1 cellular context compared by ENCODE assay signal in the genomic region with DNA sequence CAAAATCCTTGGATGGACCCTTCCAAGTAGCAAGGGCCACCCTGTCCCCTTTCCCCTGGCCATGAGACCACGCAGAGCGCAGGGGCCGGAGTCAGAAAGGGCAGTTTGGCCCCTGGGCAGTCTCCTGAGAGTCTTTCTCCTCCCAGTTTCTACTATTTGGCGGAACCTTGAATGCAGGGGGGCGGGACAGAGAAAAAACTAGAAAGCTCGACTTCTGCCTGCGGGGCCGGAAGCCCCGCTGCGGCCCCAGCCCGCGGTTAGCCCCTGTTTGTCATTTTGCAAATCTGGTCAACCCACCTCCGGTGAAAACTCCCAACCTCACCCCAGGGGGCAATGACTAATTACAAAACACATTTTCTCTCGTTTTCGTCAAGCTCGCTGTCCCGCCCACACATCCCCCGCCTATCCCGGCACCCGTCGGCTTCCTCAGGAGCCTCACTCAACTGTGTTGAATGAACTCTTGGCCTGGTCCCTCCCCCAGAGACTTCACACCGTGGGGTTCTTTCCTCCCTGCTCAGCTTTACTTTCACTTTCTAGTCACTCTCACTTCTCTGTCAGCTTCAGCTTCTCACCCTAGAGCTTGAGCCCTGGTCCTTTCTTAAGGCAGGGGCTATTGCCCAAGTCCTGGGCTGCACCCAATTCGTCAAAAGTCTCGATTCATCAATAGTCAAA.
TF ChIP-seq lines count a peak whose summit lies in the region.

No MANE protein-coding gene starts in this region.

TF ChIP-seq in K562, 482 proteins besides CTCF, POLR2A, EP300 and RAD21 (continued from another document and continues in another):
- TF ChIP-seq, protein P1, sequence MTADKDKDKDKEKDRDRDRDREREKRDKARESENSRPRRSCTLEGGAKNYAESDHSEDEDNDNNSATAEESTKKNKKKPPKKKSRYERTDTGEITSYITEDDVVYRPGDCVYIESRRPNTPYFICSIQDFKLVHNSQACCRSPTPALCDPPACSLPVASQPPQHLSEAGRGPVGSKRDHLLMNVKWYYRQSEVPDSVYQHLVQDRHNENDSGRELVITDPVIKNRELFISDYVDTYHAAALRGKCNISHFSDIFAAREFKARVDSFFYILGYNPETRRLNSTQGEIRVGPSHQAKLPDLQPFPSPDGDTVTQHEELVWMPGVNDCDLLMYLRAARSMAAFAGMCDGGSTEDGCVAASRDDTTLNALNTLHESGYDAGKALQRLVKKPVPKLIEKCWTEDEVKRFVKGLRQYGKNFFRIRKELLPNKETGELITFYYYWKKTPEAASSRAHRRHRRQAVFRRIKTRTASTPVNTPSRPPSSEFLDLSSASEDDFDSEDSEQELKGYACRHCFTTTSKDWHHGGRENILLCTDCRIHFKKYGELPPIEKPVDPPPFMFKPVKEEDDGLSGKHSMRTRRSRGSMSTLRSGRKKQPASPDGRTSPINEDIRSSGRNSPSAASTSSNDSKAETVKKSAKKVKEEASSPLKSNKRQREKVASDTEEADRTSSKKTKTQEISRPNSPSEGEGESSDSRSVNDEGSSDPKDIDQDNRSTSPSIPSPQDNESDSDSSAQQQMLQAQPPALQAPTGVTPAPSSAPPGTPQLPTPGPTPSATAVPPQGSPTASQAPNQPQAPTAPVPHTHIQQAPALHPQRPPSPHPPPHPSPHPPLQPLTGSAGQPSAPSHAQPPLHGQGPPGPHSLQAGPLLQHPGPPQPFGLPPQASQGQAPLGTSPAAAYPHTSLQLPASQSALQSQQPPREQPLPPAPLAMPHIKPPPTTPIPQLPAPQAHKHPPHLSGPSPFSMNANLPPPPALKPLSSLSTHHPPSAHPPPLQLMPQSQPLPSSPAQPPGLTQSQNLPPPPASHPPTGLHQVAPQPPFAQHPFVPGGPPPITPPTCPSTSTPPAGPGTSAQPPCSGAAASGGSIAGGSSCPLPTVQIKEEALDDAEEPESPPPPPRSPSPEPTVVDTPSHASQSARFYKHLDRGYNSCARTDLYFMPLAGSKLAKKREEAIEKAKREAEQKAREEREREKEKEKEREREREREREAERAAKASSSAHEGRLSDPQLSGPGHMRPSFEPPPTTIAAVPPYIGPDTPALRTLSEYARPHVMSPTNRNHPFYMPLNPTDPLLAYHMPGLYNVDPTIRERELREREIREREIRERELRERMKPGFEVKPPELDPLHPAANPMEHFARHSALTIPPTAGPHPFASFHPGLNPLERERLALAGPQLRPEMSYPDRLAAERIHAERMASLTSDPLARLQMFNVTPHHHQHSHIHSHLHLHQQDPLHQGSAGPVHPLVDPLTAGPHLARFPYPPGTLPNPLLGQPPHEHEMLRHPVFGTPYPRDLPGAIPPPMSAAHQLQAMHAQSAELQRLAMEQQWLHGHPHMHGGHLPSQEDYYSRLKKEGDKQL (CRISPR knock-in tag; IDR thresholded peaks at IDR 0.05; ENCODE audit: borderline replicate concordance) = no peak
- TF ChIP-seq KHSRP (IDR thresholded peaks at IDR 0.05) (no peak), POLR2AphosphoS2 (IDR thresholded peaks at IDR 0.05; ENCODE audit: low read length) (no peak), ZNF77 (CRISPR knock-in tag; IDR thresholded peaks at IDR 0.05) (no peak), NR2F6 (CRISPR knock-in tag; IDR thresholded peaks at IDR 0.05) (no peak), GATAD2B (IDR thresholded peaks at IDR 0.05; ENCODE audit: borderline replicate concordance) (no peak), TAF1 (IDR thresholded peaks at IDR 0.05; ENCODE audit: control insufficient read depth, extremely low read depth, insufficient read depth, low read length, severe bottlenecking) (peak; percentile 17), PYGO2 (tag; IDR thresholded peaks at IDR 0.05) (no peak), ZNF121 (CRISPR knock-in tag; conservative IDR thresholded peaks at IDR 0.05) (no peak), FOSL1 (tag; conservative IDR thresholded peaks at IDR 0.05) (peak; percentile 81), EHMT2 (IDR thresholded peaks at IDR 0.05) (no peak), ZNF12 (CRISPR knock-in tag; IDR thresholded peaks at IDR 0.05) (no peak), HDAC8 (tag; IDR thresholded peaks at IDR 0.05) (no peak), ESRRB (CRISPR knock-in tag; IDR thresholded peaks at IDR 0.05; ENCODE audit: borderline replicate concordance) (no peak), KLF16 (IDR thresholded peaks at IDR 0.05) (peak; percentile 66; the same call in 1 of the 2 replicates), CTBP1 (IDR thresholded peaks at IDR 0.05; ENCODE audit: borderline replicate concordance) (peak; percentile 23; the same call in 1 of the 2 replicates), MAFK (IDR thresholded peaks at IDR 0.05; ENCODE audit: low read length) (no peak), CBFA2T3 (IDR thresholded peaks at IDR 0.05) (peak; percentile 58), KLF1 (tag; IDR thresholded peaks at IDR 0.05) (no peak), MECOM (CRISPR knock-in tag; IDR thresholded peaks at IDR 0.05) (no peak), HDAC2 (IDR thresholded peaks at IDR 0.05) (0 out of 2 replicates have a peak, but pooled peaks have one; percentile 65), GATA2 (CRISPR knock-in tag; IDR thresholded peaks at IDR 0.05) (no peak), BRD4 (IDR thresholded peaks at IDR 0.05) (no peak; the same call in 1 of the 2 replicates), ZKSCAN1 (IDR thresholded peaks at IDR 0.05; ENCODE audit: low read depth, low read length) (no peak), ZFX (CRISPR knock-in tag; IDR thresholded peaks at IDR 0.05) (peak; percentile 51; the same call in 1 of the 2 replicates), ZEB2 (IDR thresholded peaks at IDR 0.05) (no peak), ZNF408 (CRISPR knock-in tag; IDR thresholded peaks at IDR 0.05; ENCODE audit: low read depth) (no peak), ADNP (tag; IDR thresholded peaks at IDR 0.05) (no peak), GABPA (tag; conservative IDR thresholded peaks at IDR 0.05; ENCODE audit: low read depth) (peak; percentile 77), RBBP5 (IDR thresholded peaks at IDR 0.05; ENCODE audit: borderline replicate concordance, insufficient read depth, low read length, poor library complexity, severe bottlenecking) (peak; percentile 51), SMARCB1 (IDR thresholded peaks at IDR 0.05; ENCODE audit: insufficient read length, low read depth) (no peak), MED1 (CRISPR knock-in tag; IDR thresholded peaks at IDR 0.05; ENCODE audit: borderline replicate concordance) (no peak), IFI16 (CRISPR knock-in tag; IDR thresholded peaks at IDR 0.05) (no peak), TCF7L2 (IDR thresholded peaks at IDR 0.05; ENCODE audit: low read depth, low read length) (no peak), ZNF354B (CRISPR knock-in tag; IDR thresholded peaks at IDR 0.05) (no peak), POLR2G (IDR thresholded peaks at IDR 0.05; ENCODE audit: low read depth, low read length) (peak; percentile 47; the same call in 1 of the 2 replicates), ARNT (IDR thresholded peaks at IDR 0.05) (no peak), ATF1 (CRISPR knock-in tag; IDR thresholded peaks at IDR 0.05) (no peak), ATF1 (tag; IDR thresholded peaks at IDR 0.05) (peak; percentile 47)
- TF ChIP-seq, protein P2, sequence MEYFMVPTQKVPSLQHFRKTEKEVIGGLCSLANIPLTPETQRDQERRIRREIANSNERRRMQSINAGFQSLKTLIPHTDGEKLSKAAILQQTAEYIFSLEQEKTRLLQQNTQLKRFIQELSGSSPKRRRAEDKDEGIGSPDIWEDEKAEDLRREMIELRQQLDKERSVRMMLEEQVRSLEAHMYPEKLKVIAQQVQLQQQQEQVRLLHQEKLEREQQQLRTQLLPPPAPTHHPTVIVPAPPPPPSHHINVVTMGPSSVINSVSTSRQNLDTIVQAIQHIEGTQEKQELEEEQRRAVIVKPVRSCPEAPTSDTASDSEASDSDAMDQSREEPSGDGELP (CRISPR knock-in tag; IDR thresholded peaks at IDR 0.05; ENCODE audit: borderline replicate concordance) = no peak
- TF ChIP-seq, protein P3, sequence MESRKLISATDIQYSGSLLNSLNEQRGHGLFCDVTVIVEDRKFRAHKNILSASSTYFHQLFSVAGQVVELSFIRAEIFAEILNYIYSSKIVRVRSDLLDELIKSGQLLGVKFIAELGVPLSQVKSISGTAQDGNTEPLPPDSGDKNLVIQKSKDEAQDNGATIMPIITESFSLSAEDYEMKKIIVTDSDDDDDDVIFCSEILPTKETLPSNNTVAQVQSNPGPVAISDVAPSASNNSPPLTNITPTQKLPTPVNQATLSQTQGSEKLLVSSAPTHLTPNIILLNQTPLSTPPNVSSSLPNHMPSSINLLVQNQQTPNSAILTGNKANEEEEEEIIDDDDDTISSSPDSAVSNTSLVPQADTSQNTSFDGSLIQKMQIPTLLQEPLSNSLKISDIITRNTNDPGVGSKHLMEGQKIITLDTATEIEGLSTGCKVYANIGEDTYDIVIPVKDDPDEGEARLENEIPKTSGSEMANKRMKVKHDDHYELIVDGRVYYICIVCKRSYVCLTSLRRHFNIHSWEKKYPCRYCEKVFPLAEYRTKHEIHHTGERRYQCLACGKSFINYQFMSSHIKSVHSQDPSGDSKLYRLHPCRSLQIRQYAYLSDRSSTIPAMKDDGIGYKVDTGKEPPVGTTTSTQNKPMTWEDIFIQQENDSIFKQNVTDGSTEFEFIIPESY (CRISPR knock-in tag; IDR thresholded peaks at IDR 0.05) = no peak
- TF ChIP-seq, protein P4, sequence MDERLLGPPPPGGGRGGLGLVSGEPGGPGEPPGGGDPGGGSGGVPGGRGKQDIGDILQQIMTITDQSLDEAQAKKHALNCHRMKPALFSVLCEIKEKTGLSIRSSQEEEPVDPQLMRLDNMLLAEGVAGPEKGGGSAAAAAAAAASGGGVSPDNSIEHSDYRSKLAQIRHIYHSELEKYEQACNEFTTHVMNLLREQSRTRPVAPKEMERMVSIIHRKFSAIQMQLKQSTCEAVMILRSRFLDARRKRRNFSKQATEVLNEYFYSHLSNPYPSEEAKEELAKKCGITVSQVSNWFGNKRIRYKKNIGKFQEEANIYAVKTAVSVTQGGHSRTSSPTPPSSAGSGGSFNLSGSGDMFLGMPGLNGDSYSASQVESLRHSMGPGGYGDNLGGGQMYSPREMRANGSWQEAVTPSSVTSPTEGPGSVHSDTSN (CRISPR knock-in tag; IDR thresholded peaks at IDR 0.05; ENCODE audit: low read depth) = no peak
- TF ChIP-seq, protein P4 (tag; conservative IDR thresholded peaks at IDR 0.05; ENCODE audit: low read depth) = peak; percentile 59; the same call in 1 of the 2 replicates
- TF ChIP-seq, protein P5, sequence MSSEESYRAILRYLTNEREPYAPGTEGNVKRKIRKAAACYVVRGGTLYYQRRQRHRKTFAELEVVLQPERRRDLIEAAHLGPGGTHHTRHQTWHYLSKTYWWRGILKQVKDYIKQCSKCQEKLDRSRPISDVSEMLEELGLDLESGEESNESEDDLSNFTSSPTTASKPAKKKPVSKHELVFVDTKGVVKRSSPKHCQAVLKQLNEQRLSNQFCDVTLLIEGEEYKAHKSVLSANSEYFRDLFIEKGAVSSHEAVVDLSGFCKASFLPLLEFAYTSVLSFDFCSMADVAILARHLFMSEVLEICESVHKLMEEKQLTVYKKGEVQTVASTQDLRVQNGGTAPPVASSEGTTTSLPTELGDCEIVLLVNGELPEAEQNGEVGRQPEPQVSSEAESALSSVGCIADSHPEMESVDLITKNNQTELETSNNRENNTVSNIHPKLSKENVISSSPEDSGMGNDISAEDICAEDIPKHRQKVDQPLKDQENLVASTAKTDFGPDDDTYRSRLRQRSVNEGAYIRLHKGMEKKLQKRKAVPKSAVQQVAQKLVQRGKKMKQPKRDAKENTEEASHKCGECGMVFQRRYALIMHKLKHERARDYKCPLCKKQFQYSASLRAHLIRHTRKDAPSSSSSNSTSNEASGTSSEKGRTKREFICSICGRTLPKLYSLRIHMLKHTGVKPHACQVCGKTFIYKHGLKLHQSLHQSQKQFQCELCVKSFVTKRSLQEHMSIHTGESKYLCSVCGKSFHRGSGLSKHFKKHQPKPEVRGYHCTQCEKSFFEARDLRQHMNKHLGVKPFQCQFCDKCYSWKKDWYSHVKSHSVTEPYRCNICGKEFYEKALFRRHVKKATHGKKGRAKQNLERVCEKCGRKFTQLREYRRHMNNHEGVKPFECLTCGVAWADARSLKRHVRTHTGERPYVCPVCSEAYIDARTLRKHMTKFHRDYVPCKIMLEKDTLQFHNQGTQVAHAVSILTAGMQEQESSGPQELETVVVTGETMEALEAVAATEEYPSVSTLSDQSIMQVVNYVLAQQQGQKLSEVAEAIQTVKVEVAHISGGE (CRISPR knock-in tag; IDR thresholded peaks at IDR 0.05) = no peak
- TF ChIP-seq, protein P6, sequence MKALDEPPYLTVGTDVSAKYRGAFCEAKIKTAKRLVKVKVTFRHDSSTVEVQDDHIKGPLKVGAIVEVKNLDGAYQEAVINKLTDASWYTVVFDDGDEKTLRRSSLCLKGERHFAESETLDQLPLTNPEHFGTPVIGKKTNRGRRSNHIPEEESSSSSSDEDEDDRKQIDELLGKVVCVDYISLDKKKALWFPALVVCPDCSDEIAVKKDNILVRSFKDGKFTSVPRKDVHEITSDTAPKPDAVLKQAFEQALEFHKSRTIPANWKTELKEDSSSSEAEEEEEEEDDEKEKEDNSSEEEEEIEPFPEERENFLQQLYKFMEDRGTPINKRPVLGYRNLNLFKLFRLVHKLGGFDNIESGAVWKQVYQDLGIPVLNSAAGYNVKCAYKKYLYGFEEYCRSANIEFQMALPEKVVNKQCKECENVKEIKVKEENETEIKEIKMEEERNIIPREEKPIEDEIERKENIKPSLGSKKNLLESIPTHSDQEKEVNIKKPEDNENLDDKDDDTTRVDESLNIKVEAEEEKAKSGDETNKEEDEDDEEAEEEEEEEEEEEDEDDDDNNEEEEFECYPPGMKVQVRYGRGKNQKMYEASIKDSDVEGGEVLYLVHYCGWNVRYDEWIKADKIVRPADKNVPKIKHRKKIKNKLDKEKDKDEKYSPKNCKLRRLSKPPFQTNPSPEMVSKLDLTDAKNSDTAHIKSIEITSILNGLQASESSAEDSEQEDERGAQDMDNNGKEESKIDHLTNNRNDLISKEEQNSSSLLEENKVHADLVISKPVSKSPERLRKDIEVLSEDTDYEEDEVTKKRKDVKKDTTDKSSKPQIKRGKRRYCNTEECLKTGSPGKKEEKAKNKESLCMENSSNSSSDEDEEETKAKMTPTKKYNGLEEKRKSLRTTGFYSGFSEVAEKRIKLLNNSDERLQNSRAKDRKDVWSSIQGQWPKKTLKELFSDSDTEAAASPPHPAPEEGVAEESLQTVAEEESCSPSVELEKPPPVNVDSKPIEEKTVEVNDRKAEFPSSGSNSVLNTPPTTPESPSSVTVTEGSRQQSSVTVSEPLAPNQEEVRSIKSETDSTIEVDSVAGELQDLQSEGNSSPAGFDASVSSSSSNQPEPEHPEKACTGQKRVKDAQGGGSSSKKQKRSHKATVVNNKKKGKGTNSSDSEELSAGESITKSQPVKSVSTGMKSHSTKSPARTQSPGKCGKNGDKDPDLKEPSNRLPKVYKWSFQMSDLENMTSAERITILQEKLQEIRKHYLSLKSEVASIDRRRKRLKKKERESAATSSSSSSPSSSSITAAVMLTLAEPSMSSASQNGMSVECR (CRISPR knock-in tag; IDR thresholded peaks at IDR 0.05) = no peak
- TF ChIP-seq, protein P7, sequence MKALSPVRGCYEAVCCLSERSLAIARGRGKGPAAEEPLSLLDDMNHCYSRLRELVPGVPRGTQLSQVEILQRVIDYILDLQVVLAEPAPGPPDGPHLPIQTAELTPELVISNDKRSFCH (CRISPR knock-in tag; IDR thresholded peaks at IDR 0.05) = no peak
- TF ChIP-seq, protein P7 (tag; IDR thresholded peaks at IDR 0.05) = no peak
